Comparison of ENCODE assay signal across 10 cellular contexts in genomic region chr16:66476328-66477027, GRCh38. TPM values are rescaled to one million over a fixed set of nuclear protein-coding genes. Genes with fewer than 3 reads are reported as not detected.
DNase-seq lines count a peak whose midpoint lies in the region; ATAC-seq, FAIRE-seq and TF ChIP-seq lines count a peak whose summit lies in the region.
"Had no signal": no experiment of that assay in that cellular context is flagged by ENCODE, and none has a peak within 500 bp of the region (broad histone marks: within the 10 kb centered on the region; RNA-seq: fewer than 3 reads in every experiment).

No MANE protein-coding gene starts in this region.

- TF ChIP-seq CTCF in Peyer's patch (IDR thresholded peaks at IDR 0.05): no peak

- H3K4me3 ChIP-seq in Peyer's patch (no peak overlapping the region), small intestine (ENCODE audit: low read depth in 1 of 2, low read length in 2 of 2) (no peak overlapping the region)

- H3K36me3 ChIP-seq in Peyer's patch (no peaks in the 10 kb centered on the region), small intestine (ENCODE audit: control insufficient read depth in 2 of 2, insufficient read depth in 2 of 2, low read length in 2 of 2) (no peaks in the 10 kb centered on the region)

- TF ChIP-seq POLR2A in Peyer's patch (IDR thresholded peaks at IDR 0.05): no peak

- no peaks in the 10 kb centered on the region for H3K9me3 ChIP-seq in Peyer's patch
- H3K9me3 ChIP-seq in small intestine (ENCODE audit: control insufficient read depth, low read depth): no peaks in the 10 kb centered on the region

- no peaks in the 10 kb centered on the region for H3K4me1 ChIP-seq in Peyer's patch
- no peaks in the 10 kb centered on the region for H3K4me1 ChIP-seq in small intestine (ENCODE audit: control insufficient read depth in 2 of 2, insufficient read depth in 1 of 2, low read depth in 1 of 2, low read length in 1 of 2)

- H3K27ac ChIP-seq in Peyer's patch: no peak overlapping the region
- H3K27ac ChIP-seq in small intestine (ENCODE audit: low read depth in 1 of 2, low read length in 1 of 2): no peak overlapping the region
- H3K27ac ChIP-seq: HL-60 had no signal

- DNase-seq in Peyer's patch (peak in 2 of 3 donors; percentile 31 to 65), small intestine (peak; percentile 31), NOMO-1 treated with DMSO at 0.1 percent for 48 hours (lab: John Stamatoyannopoulos, UW; ENCODE audit: unreplicated experiment) (no peak), amygdala (lab: John Stamatoyannopoulos, UW) (no peak), NCI-H1694 (lab: John Stamatoyannopoulos, UW) (no peak)
- DNase-seq in activated effector memory CD4-positive, alpha-beta T cell treated with Interleukin-2 at 50 U/mL for 16 hours: peak; percentile 35

- H3K27me3 ChIP-seq in Peyer's patch (no peaks in the 10 kb centered on the region), small intestine (ENCODE audit: control insufficient read depth in 2 of 2, insufficient read depth in 2 of 2, low read length in 2 of 2) (no peaks in the 10 kb centered on the region)

- WGBS in small intestine, 3 donors: 52 to 62% (median 55%) methylated on average over 8 of the region's 8 CpGs

- no peak for FAIRE-seq in small intestine (lab: Jason Lieb, UNC)

- peak; percentile 39 for ATAC-seq in GM18867 (IDR thresholded peaks at IDR 0.05; ENCODE audit: unreplicated experiment)
- no peak for ATAC-seq in GM21447 (IDR thresholded peaks at IDR 0.05; ENCODE audit: unreplicated experiment)

RNA-seq across cellular contexts. Expression of gene BEAN1, which starts 49.4 kb away (rescaled TPM):
- total RNA-seq in Peyer's patch: not detected
- polyA plus RNA-seq in small intestine: under 1 TPM in 1 of 3 donors, not detected in 2; 0.64 TPM
- total RNA-seq: lung microvascular endothelial cell had no signal

Comparison
In these comparisons a context has a peak if more than half of its experiments do, and no peak if none do; other contexts are left out.
1. DNase-seq: peak in Peyer's patch (2 of 3), activated effector memory CD4-positive, alpha-beta T cell treated with Interleukin-2 at 50 U/mL for 16 hours (single experiment) and small intestine (single experiment); none in NOMO-1 treated with DMSO at 0.1 percent for 48 hours (single experiment), amygdala (0 of 56) and NCI-H1694 (single experiment).